ENCODE assay signal across 21 cellular contexts in genomic region chr14:105208738-105209075, GRCh38. TPM values are rescaled to one million over a fixed set of nuclear protein-coding genes. Genes with fewer than 3 reads are reported as not detected.
DNase-seq lines count a peak whose midpoint lies in the region; ATAC-seq and TF ChIP-seq lines count a peak whose summit lies in the region.
"Had no signal": no experiment of that assay in that cellular context is flagged by ENCODE, and none has a peak within 500 bp of the region (broad histone marks: within the 10 kb centered on the region; RNA-seq: fewer than 3 reads in every experiment).

No MANE protein-coding gene starts in this region.

- H3K27me3 Mint-ChIP-seq in T-helper 17 cell (no peaks in the 10 kb centered on the region), neural progenitor cell (ENCODE audit: insufficient read depth, low read depth) (peaks cover 6% of the 10 kb centered on the region)
- H3K27me3 Mint-ChIP-seq: B cell; CD4-positive, alpha-beta memory T cell had no signal

- no peaks in the 10 kb centered on the region for H3K79me2 ChIP-seq in neural progenitor cell (ENCODE audit: low read depth)

- no peak overlapping the region for H2AFZ ChIP-seq in neural progenitor cell (replicated peaks)
- H2AFZ ChIP-seq: GM23338 had no signal

- TF ChIP-seq CTCF in neural progenitor cell (IDR thresholded peaks at IDR 0.05) (no peak), left ventricle myocardium inferior (IDR thresholded peaks at IDR 0.05; ENCODE audit: borderline replicate concordance) (no peak)

- H3K36me3 ChIP-seq in BLaER1: peaks cover 32% of the 10 kb centered on the region
- peaks cover 12 to 38% (median 16%) of the 10 kb centered on the region in 11 experiments; a peak in 18 of 22 replicates for H3K36me3 ChIP-seq in BLaER1 treated with 17β-estradiol and CSF1 and Interleukin-3, amounts not matched to agents 10 nM and 100 nM
- H3K36me3 ChIP-seq in neural progenitor cell: no peaks in the 10 kb centered on the region
- peaks cover 36% of the 10 kb centered on the region for H3K36me3 ChIP-seq in left ventricle myocardium inferior

- peaks cover 95% of the 10 kb centered on the region for H3K4me1 ChIP-seq in BLaER1
- H3K4me1 ChIP-seq in BLaER1 treated with 17β-estradiol and CSF1 and Interleukin-3, amounts not matched to agents 10 nM and 100 nM: peaks cover 3 to 95% (median 83%) of the 10 kb centered on the region in 10 experiments
- no peaks in the 10 kb centered on the region for H3K4me1 ChIP-seq in neural progenitor cell
- peaks cover 39% of the 10 kb centered on the region for H3K4me1 ChIP-seq in left ventricle myocardium inferior
- H3K4me1 ChIP-seq: Caco-2 had no signal

- intact Hi-C loops in left ventricle myocardium inferior (cut with micrococcal nuclease): no loop called here

- peak overlapping the region; percentile 81 for H3K4me2 ChIP-seq in BLaER1
- peak overlapping the region in 9 of 11 experiments; percentile 18 to 86 (median 63); a peak in 15 of 22 replicates for H3K4me2 ChIP-seq in BLaER1 treated with 17β-estradiol and CSF1 and Interleukin-3, amounts not matched to agents 10 nM and 100 nM
- no peak overlapping the region for H3K4me2 ChIP-seq in neural progenitor cell
- H3K4me2 ChIP-seq: GM23338 had no signal

- H3K9me3 Mint-ChIP-seq in neural progenitor cell: no peaks in the 10 kb centered on the region
- H3K9me3 Mint-ChIP-seq: CD4-positive, alpha-beta memory T cell; GM23338; H9 had no signal

- H3K4me3 ChIP-seq in BLaER1 (no peak overlapping the region), neural progenitor cell (no peak overlapping the region), left ventricle myocardium inferior (no peak overlapping the region)
- no peak overlapping the region for H3K4me3 ChIP-seq in BLaER1 treated with 17β-estradiol and CSF1 and Interleukin-3, amounts not matched to agents 10 nM and 100 nM
- H3K4me3 ChIP-seq: GM12878, GM23338 had no signal

- H3K36me3 Mint-ChIP-seq in T-helper 17 cell (ENCODE audit: low read depth) (no peaks in the 10 kb centered on the region), neural progenitor cell (no peaks in the 10 kb centered on the region)

- H4K20me1 ChIP-seq in BLaER1 (peaks cover 71% of the 10 kb centered on the region), neural progenitor cell (ENCODE audit: low read depth) (peaks cover 7% of the 10 kb centered on the region)
- H4K20me1 ChIP-seq in BLaER1 treated with 17β-estradiol and CSF1 and Interleukin-3, amounts not matched to agents 10 nM and 100 nM: peaks cover 24 to 95% (median 70%) of the 10 kb centered on the region in 11 experiments; a peak in 21 of 22 replicates

- no peaks in the 10 kb centered on the region for H3F3A ChIP-seq in neural progenitor cell (ENCODE audit: low read depth)

- H3K27me3 ChIP-seq in BLaER1: no peaks in the 10 kb centered on the region
- H3K27me3 ChIP-seq in BLaER1 treated with 17β-estradiol and CSF1 and Interleukin-3, amounts not matched to agents 10 nM and 100 nM: peaks cover 0 to 25% (median 0%) of the 10 kb centered on the region in 11 experiments; a peak in 6 of 22 replicates
- H3K27me3 ChIP-seq in neural progenitor cell: no peaks in the 10 kb centered on the region
- H3K27me3 ChIP-seq in left ventricle myocardium inferior (ENCODE audit: low read depth): no peaks in the 10 kb centered on the region

- H3K9me3 ChIP-seq in BLaER1 (no peaks in the 10 kb centered on the region), T-helper 17 cell (ENCODE audit: control insufficient read depth, low read length, poor library complexity, severe bottlenecking) (no peaks in the 10 kb centered on the region), neural progenitor cell (ENCODE audit: low read depth) (no peaks in the 10 kb centered on the region), left ventricle myocardium inferior (replicated peaks) (no peaks in the 10 kb centered on the region)
- no peaks in the 10 kb centered on the region for H3K9me3 ChIP-seq in BLaER1 treated with 17β-estradiol and CSF1 and Interleukin-3, amounts not matched to agents 10 nM and 100 nM (replicated peaks in 1 of 11)
- H3K9me3 ChIP-seq: Caco-2 had no signal

- H3K4me1 Mint-ChIP-seq in T-helper 17 cell (no peaks in the 10 kb centered on the region), neural progenitor cell (peaks cover 5% of the 10 kb centered on the region)
- H3K4me1 Mint-ChIP-seq: GM23338, H9 had no signal

- H3K9ac ChIP-seq in BLaER1 (peak overlapping the region; percentile 63; the same call in 1 of the 2 replicates), neural progenitor cell (no peak overlapping the region)
- H3K9ac ChIP-seq in BLaER1 treated with 17β-estradiol and CSF1 and Interleukin-3, amounts not matched to agents 10 nM and 100 nM: peak overlapping the region in 5 of 11 experiments; percentile 26 to 62 (median 41); a peak in 7 of 22 replicates

- no peak overlapping the region for H3K27ac Mint-ChIP-seq in T-helper 17 cell
- peak overlapping the region; percentile 66 for H3K27ac Mint-ChIP-seq in neural progenitor cell
- H3K27ac Mint-ChIP-seq: B cell; CD4-positive, alpha-beta memory T cell; GM23338 had no signal

- DNase-seq in T-helper 17 cell: no peak
- no peak for DNase-seq in neural progenitor cell (ENCODE audit: low spot score)
- DNase-seq in NCI-H146 (lab: John Stamatoyannopoulos, UW): no peak
- no peak for DNase-seq in left ventricle myocardium inferior
- DNase-seq in occipital lobe (lab: John Stamatoyannopoulos, UW): no peak
- no peak for DNase-seq in NCI-H446 (lab: John Stamatoyannopoulos, UW)
- DNase-seq: C1 segment of cervical spinal cord, Caco-2, DMS 273 treated with DMSO at 0.1 percent for 48 hours, DMS79, EL, GDM1, H9 had no signal

- ATAC-seq in T-helper 17 cell: no peak
- ATAC-seq: GM12878, HCT116 had no signal

- H3K27ac ChIP-seq in BLaER1 (peak overlapping the region; percentile 69), neural progenitor cell (no peak overlapping the region), left ventricle myocardium inferior (replicated peaks) (no peak overlapping the region)
- peak overlapping the region in 2 of 11 experiments; percentile 18 to 34; a peak in 1 of 22 replicates for H3K27ac ChIP-seq in BLaER1 treated with 17β-estradiol and CSF1 and Interleukin-3, amounts not matched to agents 10 nM and 100 nM

- H3K4me3 Mint-ChIP-seq in T-helper 17 cell (peak overlapping the region; percentile 31), neural progenitor cell (no peak overlapping the region)
- H3K4me3 Mint-ChIP-seq: B cell; CD4-positive, alpha-beta memory T cell; GM23338; H9 had no signal

RNA-seq across cellular contexts. Expression of gene NUDT14, which starts 27.6 kb away (rescaled TPM):
- total RNA-seq in T-helper 17 cell (10 to 100 TPM; 10.8 to 15.4 TPM), neural progenitor cell (ENCODE audit: low replicate concordance) (5.5 and 27.0 TPM in 2 replicates), left ventricle myocardium inferior (22.9 TPM), occipital lobe (18.2 TPM)

RNA-seq across cellular contexts. Expression of gene BTBD6, which starts 39.6 kb away (rescaled TPM):
- total RNA-seq in T-helper 17 cell: 10 to 100 TPM; 34.9 to 36.2 TPM
- 9.0 and 15.0 TPM in 2 replicates for total RNA-seq in neural progenitor cell (ENCODE audit: low replicate concordance)
- 45.3 TPM for total RNA-seq in left ventricle myocardium inferior
- total RNA-seq in occipital lobe: 45.4 TPM
- total RNA-seq: A172 had no signal

RNA-seq across cellular contexts. Expression of gene JAG2, which starts 40.1 kb away (rescaled TPM):
- total RNA-seq in T-helper 17 cell (1 to 10 TPM in 1 of 2 donors, under 1 TPM in 1; 0.55 to 1.2 TPM), neural progenitor cell (ENCODE audit: low replicate concordance) (2.1 and 4.3 TPM in 2 replicates), left ventricle myocardium inferior (26.1 TPM), occipital lobe (31.7 TPM)
